34 cellular contexts compared by ENCODE assay signal in genomic region chr5:73197637-73198257, GRCh38. TPM values are rescaled to one million over a fixed set of nuclear protein-coding genes. Genes with fewer than 3 reads are reported as not detected.
"Had no signal": no experiment of that assay in that cellular context is flagged by ENCODE, and none has a peak within 500 bp of the region (broad histone marks: within the 10 kb centered on the region; RNA-seq: fewer than 3 reads in every experiment).

No MANE protein-coding gene starts in this region.

- H3K9ac ChIP-seq: neural progenitor cell, parathyroid adenoma had no signal

- H3K79me2 ChIP-seq: parathyroid adenoma had no signal

- ATAC-seq: natural killer cell; psoas muscle; right cardiac atrium; right lobe of liver; stimulated activated memory B cell treated with anti-CD40 and anti-IgM and Interleukin-4, amounts not matched to agents 10 μg/mL and 1 μg/mL and 100 μg/mL, for 72 hours; upper lobe of right lung had no signal

- H3K36me3 ChIP-seq: neural progenitor cell, ovary, right lobe of liver, spleen, suprapubic skin, tibial artery, transverse colon, upper lobe of right lung, uterus had no signal

- H3K4me3 Mint-ChIP-seq: naive B cell; natural killer cell; nephron; neural progenitor cell; stimulated activated memory B cell treated with anti-CD40 and anti-IgM and Interleukin-4, amounts not matched to agents 10 μg/mL and 1 μg/mL and 100 μg/mL, for 72 hours; stimulated activated naive CD8-positive, alpha-beta T cell treated with anti-CD3 and anti-CD28 coated beads, Interleukin-15, Interleukin-2, amounts not matched to agents 100 ng/mL and 50 ng/mL, for 24 hours; type B pancreatic cell had no signal

- H3K9me3 Mint-ChIP-seq: natural killer cell; nephron; stimulated activated memory B cell treated with anti-CD40 and anti-IgM and Interleukin-4, amounts not matched to agents 10 μg/mL and 1 μg/mL and 100 μg/mL, for 72 hours; stimulated activated naive CD8-positive, alpha-beta T cell treated with anti-CD3 and anti-CD28 coated beads, Interleukin-15, Interleukin-2, amounts not matched to agents 100 ng/mL and 50 ng/mL, for 24 hours had no signal

- H3K27me3 ChIP-seq: ovary, right lobe of liver, testis, transverse colon, uterus had no signal

- H3K9me3 ChIP-seq: ovary, psoas muscle, right lobe of liver, spleen, suprapubic skin, testis, tibial artery, transverse colon, upper lobe of right lung, uterus had no signal

- H3K4me1 Mint-ChIP-seq: nephron, neural progenitor cell had no signal

- H3K4me2 ChIP-seq: neural progenitor cell, smooth muscle cell had no signal

- H3K27ac Mint-ChIP-seq: naive B cell; natural killer cell; neural progenitor cell; stimulated activated memory B cell treated with anti-CD40 and anti-IgM and Interleukin-4, amounts not matched to agents 10 μg/mL and 1 μg/mL and 100 μg/mL, for 72 hours; stimulated activated naive CD8-positive, alpha-beta T cell treated with anti-CD3 and anti-CD28 coated beads, Interleukin-15, Interleukin-2, amounts not matched to agents 100 ng/mL and 50 ng/mL, for 24 hours; type B pancreatic cell had no signal

- H2AFZ ChIP-seq: neural progenitor cell, parathyroid adenoma had no signal

- DNase-seq: naive B cell; natural killer cell; occipital lobe; ovary; posterior cingulate gyrus; psoas muscle; right cardiac atrium; right lobe of liver; spleen; stimulated activated CD4-positive, alpha-beta T cell treated with anti-CD3 and anti-CD28 coated beads, Interleukin-12 subunit alpha, Interleukin-12 subunit beta, amount 100 ng/mL, for 4 hours; stimulated activated CD4-positive, alpha-beta T cell treated with anti-CD3 and anti-CD28 coated beads, Interleukin-1b, Interleukin-23, amount 100 ng/mL, for 48 hours; stimulated activated CD4-positive, alpha-beta T cell treated with anti-CD3 and anti-CD28 coated beads, Interleukin-4, amount 100 ng/mL, for 1 hour; stimulated activated CD4-positive, alpha-beta T cell treated with anti-CD3 and anti-CD28 coated beads, Interleukin-4, amount 100 ng/mL, for 4 hours; stimulated activated CD8-positive, alpha-beta memory T cell treated with anti-CD3 and anti-CD28 coated beads, Interleukin-4, amount 100 ng/mL, for 48 hours; stimulated activated naive CD4-positive, alpha-beta T cell; substantia nigra; testis; tibial artery; transverse colon; upper lobe of right lung; uterus had no signal

- H3K4me3 ChIP-seq: neural progenitor cell, ovary, psoas muscle, right lobe of liver, skin epidermis, smooth muscle cell, spleen, suprapubic skin, testis, tibial artery, transverse colon, upper lobe of right lung, uterus had no signal

- H3K4me1 ChIP-seq: neural progenitor cell, psoas muscle, upper lobe of right lung, uterus had no signal

- H3K36me3 Mint-ChIP-seq: naive B cell; natural killer cell; neural progenitor cell; stimulated activated memory B cell treated with anti-CD40 and anti-IgM and Interleukin-4, amounts not matched to agents 10 μg/mL and 1 μg/mL and 100 μg/mL, for 72 hours; type B pancreatic cell had no signal

- H3K27ac ChIP-seq: neural progenitor cell, ovary, parathyroid adenoma, psoas muscle, right lobe of liver, skin epidermis, spleen, suprapubic skin, testis, tibial artery, transverse colon, upper lobe of right lung, uterus had no signal

RNA-seq across cellular contexts. Expression of gene TMEM174, which starts 24.8 kb away (rescaled TPM):
- total RNA-seq: natural killer cell, occipital lobe, osteoblast, ovary, progenitor cell of endocrine pancreas, psoas muscle, right cardiac atrium, right lobe of liver, smooth muscle cell, spleen, suprapubic skin, testis, upper lobe of right lung, urinary bladder, uterus had no signal
- polyA plus RNA-seq: neural cell, ovary, psoas muscle, right cardiac atrium, smooth muscle cell, spleen, urinary bladder had no signal
